ENCODE assay signal across 2 cellular contexts in genomic region chr22:22403306-22403705, GRCh38.
TF ChIP-seq lines count a peak whose summit lies in the region.

No MANE protein-coding gene starts in this region.

TF ChIP-seq in HCT116, 20 proteins besides CTCF, POLR2A, EP300 and RAD21 (continued from another document):
- TF ChIP-seq YY1 (IDR thresholded peaks at IDR 0.05; ENCODE audit: extremely low read depth, insufficient replicate concordance, low read depth, low read length), result no peak
- no peak for TF ChIP-seq EZH2 (IDR thresholded peaks at IDR 0.05)
- TF ChIP-seq SP1 (IDR thresholded peaks at IDR 0.05; ENCODE audit: low read depth), result no peak
- TF ChIP-seq, protein P1, sequence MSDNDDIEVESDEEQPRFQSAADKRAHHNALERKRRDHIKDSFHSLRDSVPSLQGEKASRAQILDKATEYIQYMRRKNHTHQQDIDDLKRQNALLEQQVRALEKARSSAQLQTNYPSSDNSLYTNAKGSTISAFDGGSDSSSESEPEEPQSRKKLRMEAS (IDR thresholded peaks at IDR 0.05), result no peak
- no peak for TF ChIP-seq SRF (IDR thresholded peaks at IDR 0.05; ENCODE audit: low read depth)
- no peak for TF ChIP-seq ZNF274 (IDR thresholded peaks at IDR 0.05; ENCODE audit: low read depth, low read length)
- TF ChIP-seq, protein P2, sequence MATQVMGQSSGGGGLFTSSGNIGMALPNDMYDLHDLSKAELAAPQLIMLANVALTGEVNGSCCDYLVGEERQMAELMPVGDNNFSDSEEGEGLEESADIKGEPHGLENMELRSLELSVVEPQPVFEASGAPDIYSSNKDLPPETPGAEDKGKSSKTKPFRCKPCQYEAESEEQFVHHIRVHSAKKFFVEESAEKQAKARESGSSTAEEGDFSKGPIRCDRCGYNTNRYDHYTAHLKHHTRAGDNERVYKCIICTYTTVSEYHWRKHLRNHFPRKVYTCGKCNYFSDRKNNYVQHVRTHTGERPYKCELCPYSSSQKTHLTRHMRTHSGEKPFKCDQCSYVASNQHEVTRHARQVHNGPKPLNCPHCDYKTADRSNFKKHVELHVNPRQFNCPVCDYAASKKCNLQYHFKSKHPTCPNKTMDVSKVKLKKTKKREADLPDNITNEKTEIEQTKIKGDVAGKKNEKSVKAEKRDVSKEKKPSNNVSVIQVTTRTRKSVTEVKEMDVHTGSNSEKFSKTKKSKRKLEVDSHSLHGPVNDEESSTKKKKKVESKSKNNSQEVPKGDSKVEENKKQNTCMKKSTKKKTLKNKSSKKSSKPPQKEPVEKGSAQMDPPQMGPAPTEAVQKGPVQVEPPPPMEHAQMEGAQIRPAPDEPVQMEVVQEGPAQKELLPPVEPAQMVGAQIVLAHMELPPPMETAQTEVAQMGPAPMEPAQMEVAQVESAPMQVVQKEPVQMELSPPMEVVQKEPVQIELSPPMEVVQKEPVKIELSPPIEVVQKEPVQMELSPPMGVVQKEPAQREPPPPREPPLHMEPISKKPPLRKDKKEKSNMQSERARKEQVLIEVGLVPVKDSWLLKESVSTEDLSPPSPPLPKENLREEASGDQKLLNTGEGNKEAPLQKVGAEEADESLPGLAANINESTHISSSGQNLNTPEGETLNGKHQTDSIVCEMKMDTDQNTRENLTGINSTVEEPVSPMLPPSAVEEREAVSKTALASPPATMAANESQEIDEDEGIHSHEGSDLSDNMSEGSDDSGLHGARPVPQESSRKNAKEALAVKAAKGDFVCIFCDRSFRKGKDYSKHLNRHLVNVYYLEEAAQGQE (IDR thresholded peaks at IDR 0.05; ENCODE audit: low read depth), result no peak
- TF ChIP-seq ZFX (IDR thresholded peaks at IDR 0.05), result no peak
- no peak for TF ChIP-seq ZBTB33 (IDR thresholded peaks at IDR 0.05; ENCODE audit: extremely low read depth, insufficient replicate concordance, low read length)
- TF ChIP-seq CBX3 (IDR thresholded peaks at IDR 0.05; ENCODE audit: low read depth), result no peak
- no peak for TF ChIP-seq FOSL1 (IDR thresholded peaks at IDR 0.05; ENCODE audit: low read depth)
- no peak for TF ChIP-seq SIN3A (IDR thresholded peaks at IDR 0.05; ENCODE audit: low read depth)
- no peak for TF ChIP-seq CEBPB (IDR thresholded peaks at IDR 0.05; ENCODE audit: low read depth)
- no peak for TF ChIP-seq JUND (IDR thresholded peaks at IDR 0.05)
- no peak for TF ChIP-seq EZH2phosphoT487 (IDR thresholded peaks at IDR 0.05; ENCODE audit: borderline replicate concordance)
- no peak for TF ChIP-seq TCF7L2 (IDR thresholded peaks at IDR 0.05; ENCODE audit: borderline replicate concordance, extremely low read depth, insufficient read depth, insufficient read length)
- TF ChIP-seq ELF1 (IDR thresholded peaks at IDR 0.05; ENCODE audit: borderline replicate concordance, low read depth), result no peak

TF ChIP-seq in K562, 482 proteins besides CTCF, POLR2A, EP300 and RAD21 (continued from another document):
- 0 out of 2 replicates have a peak, but pooled peaks have one; percentile 25 for TF ChIP-seq SREBF1 (IDR thresholded peaks at IDR 0.05; ENCODE audit: borderline replicate concordance, low read depth, low read length)
- no peak for TF ChIP-seq MYC (IDR thresholded peaks at IDR 0.05; ENCODE audit: low read depth, low read length)
- TF ChIP-seq MYC (CRISPR knock-in tag; IDR thresholded peaks at IDR 0.05; ENCODE audit: borderline replicate concordance, low read depth), result 0 out of 2 replicates have a peak, but pooled peaks have one; percentile 15
- 0 out of 2 replicates have a peak, but pooled peaks have one; percentile 29 for TF ChIP-seq PHB (CRISPR knock-in tag; IDR thresholded peaks at IDR 0.05)
